ENCODE assay signal across 14 cellular contexts in the genomic region with DNA sequence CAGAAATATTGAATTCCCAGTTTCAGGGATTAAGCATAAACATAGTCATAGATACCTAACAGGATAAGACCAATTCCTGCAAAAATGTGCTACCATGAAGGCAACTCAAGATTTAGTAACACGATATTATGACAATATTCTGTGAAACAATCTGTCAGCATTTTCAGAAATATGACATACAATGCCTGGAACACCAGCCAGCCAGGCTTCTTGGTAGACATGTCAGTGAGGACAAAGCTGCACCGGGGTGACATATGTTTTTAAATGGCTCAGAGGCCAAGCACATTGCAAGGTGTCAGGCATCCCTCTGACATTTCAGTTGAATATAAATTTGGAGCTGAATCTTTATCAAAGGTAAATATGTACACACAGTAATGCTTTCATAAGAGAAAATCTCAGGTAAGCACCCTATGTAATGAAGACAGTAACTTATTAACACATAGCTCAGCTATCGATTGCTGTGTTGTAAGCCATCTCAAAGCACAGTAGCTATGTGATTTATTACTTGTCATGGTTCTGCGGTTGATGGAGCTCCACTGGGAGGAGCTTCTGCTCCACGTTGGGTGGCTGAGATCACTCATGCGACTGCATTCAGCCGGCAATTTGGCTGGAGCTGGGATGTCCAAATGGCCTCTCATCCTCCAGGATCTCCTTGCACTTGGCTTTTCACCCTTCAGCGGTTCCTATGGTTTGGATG. TPM values are rescaled to one million over a fixed set of nuclear protein-coding genes. Genes with fewer than 3 reads are reported as not detected.
A peak's percentile ranks its signal among the peaks of the same experiment; 100 is the strongest.
DNase-seq lines count a peak whose midpoint lies in the region; ATAC-seq and TF ChIP-seq lines count a peak whose summit lies in the region.
"Had no signal": no experiment of that assay in that cellular context is flagged by ENCODE, and none has a peak within 500 bp of the region (broad histone marks: within the 10 kb centered on the region; RNA-seq: fewer than 3 reads in every experiment).

No MANE protein-coding gene starts in this region.

- intact Hi-C loops in mammary epithelial cell (cut with micrococcal nuclease) = no loop called here

- no peak for ATAC-seq in upper lobe of left lung (ENCODE audit: low FRiP score in 2 of 2)
- ATAC-seq: GM23338 had no signal

- no peak for TF ChIP-seq POLR2A in upper lobe of left lung (IDR thresholded peaks at IDR 0.05)

- H3K27me3 ChIP-seq in neural cell (ENCODE audit: insufficient read depth, low read depth, low read length) = no peaks in the 10 kb centered on the region
- no peaks in the 10 kb centered on the region for H3K27me3 ChIP-seq in mammary epithelial cell (ENCODE audit: insufficient read depth, low read length)
- no peaks in the 10 kb centered on the region for H3K27me3 ChIP-seq in upper lobe of left lung
- H3K27me3 ChIP-seq: SJSA1, stomach had no signal

- H3K79me2 ChIP-seq in neural cell (replicated peaks; ENCODE audit: insufficient read depth, low read length) (no peaks in the 10 kb centered on the region), mammary epithelial cell (ENCODE audit: insufficient read depth, low read length) (no peaks in the 10 kb centered on the region)

- H2AFZ ChIP-seq in neural cell (ENCODE audit: low read depth, low read length) = peak overlapping the region; percentile 21
- H2AFZ ChIP-seq in mammary epithelial cell (ENCODE audit: low read depth, low read length) = no peak overlapping the region
- H2AFZ ChIP-seq: GM23338 had no signal

- peak; percentile 92 for TF ChIP-seq EP300 in neural cell (conservative IDR thresholded peaks at IDR 0.05; ENCODE audit: poor library complexity, severe bottlenecking)
- no peak for TF ChIP-seq EP300 in upper lobe of left lung (IDR thresholded peaks at IDR 0.05)

- H3K9ac ChIP-seq in neural cell (ENCODE audit: low read length) (peak overlapping the region; percentile 10), mammary epithelial cell (ENCODE audit: insufficient read depth, low read length) (no peak overlapping the region)

- peak overlapping the region; percentile 23 for H3K27ac ChIP-seq in neural cell (ENCODE audit: low read length)
- no peak overlapping the region for H3K27ac ChIP-seq in mammary epithelial cell (ENCODE audit: insufficient read depth, low read depth, low read length)
- H3K27ac ChIP-seq in upper lobe of left lung = no peak overlapping the region
- H3K27ac ChIP-seq: SJSA1, stomach had no signal

- 48% methylated on average over 8 of the region's 8 CpGs for WGBS in mammary epithelial cell (ENCODE audit: low coverage, missing lambda C conversion rate)
- WGBS in upper lobe of left lung, 2 donors = 68 to 82% methylated on average over 5 to 8 of the region's 8 CpGs

- peak; percentile 74 for DNase-seq in HT-29 (ENCODE audit: low spot score)
- peak; percentile 39 for DNase-seq in NCI-H1694 treated with DMSO at 0.1 percent for 48 hours (lab: John Stamatoyannopoulos, UW)
- DNase-seq in SW480 (ENCODE audit: low spot score) = peak; percentile 68
- DNase-seq in mammary epithelial cell = no peak
- DNase-seq in G401 (ENCODE audit: low spot score) = no peak
- DNase-seq in upper lobe of left lung = no peak
- DNase-seq: activated CD4-positive, CD25-positive, alpha-beta regulatory T cell; activated CD8-positive, alpha-beta memory T cell treated with anti-CD3 and anti-CD28 coated beads for 24 hours; CD8-positive, alpha-beta memory T cell; NCI-H1048; stomach had no signal

- no peaks in the 10 kb centered on the region for H4K20me1 ChIP-seq in neural cell (ENCODE audit: insufficient read depth)
- H4K20me1 ChIP-seq in mammary epithelial cell (ENCODE audit: insufficient read depth, low read length) = no peaks in the 10 kb centered on the region

- peak overlapping the region; percentile 7 for H3K4me3 ChIP-seq in neural cell (ENCODE audit: low read length)
- no peak overlapping the region for H3K4me3 ChIP-seq in mammary epithelial cell (replicated peaks in 1 of 3; ENCODE audit: insufficient read depth in 1 of 3, low read depth in 2 of 3, low read length in 3 of 3)
- H3K4me3 ChIP-seq in upper lobe of left lung = no peak overlapping the region
- H3K4me3 ChIP-seq: GM23338, SJSA1, stomach had no signal

- no peaks in the 10 kb centered on the region for H3K36me3 ChIP-seq in neural cell (ENCODE audit: insufficient read depth, low read length)
- H3K36me3 ChIP-seq in mammary epithelial cell (ENCODE audit: insufficient read depth, low read length) = no peaks in the 10 kb centered on the region
- no peaks in the 10 kb centered on the region for H3K36me3 ChIP-seq in upper lobe of left lung
- H3K36me3 ChIP-seq: SJSA1, stomach had no signal

- H3K9me2 ChIP-seq in neural cell (ENCODE audit: insufficient read depth, low read length) = no peaks in the 10 kb centered on the region

- in situ Hi-C loops in mammary epithelial cell (cut with MboI; ENCODE audit: low sequenced_read_pairs in 2 of 2) (no loop called here), G401 (cut with HindIII; ENCODE audit: low sequenced_read_pairs) (no loop called here)

- H3K4me2 ChIP-seq in neural cell (ENCODE audit: low read length) (no peak overlapping the region), mammary epithelial cell (ENCODE audit: insufficient read depth, low read depth, low read length) (no peak overlapping the region)
- H3K4me2 ChIP-seq: GM23338 had no signal

- no TSS peak for BruUV-seq in mammary epithelial cell (replicated peaks; lab: Mats Ljungman, UMichigan)

- dilution Hi-C loops in mammary epithelial cell (cut with HindIII; ENCODE audit: low sequenced_read_pairs) = no loop called here

- TF ChIP-seq CTCF in neural cell (IDR thresholded peaks at IDR 0.05; ENCODE audit: poor library complexity, severe bottlenecking) (no peak), mammary epithelial cell (conservative IDR thresholded peaks at IDR 0.05 in 1 of 2, IDR thresholded peaks at IDR 0.05 in 1 of 2; ENCODE audit: extremely low read depth in 1 of 2, insufficient read depth in 1 of 2, low read depth in 1 of 2, low read length in 2 of 2) (no peak), upper lobe of left lung (IDR thresholded peaks at IDR 0.05) (no peak)

- TF ChIP-seq RAD21 in neural cell (conservative IDR thresholded peaks at IDR 0.05) = peak; percentile 24

- H3F3A ChIP-seq in neural cell (ENCODE audit: insufficient read depth, low read length, poor library complexity, severe bottlenecking) = no peaks in the 10 kb centered on the region

- CTCF ChIA-PET in mammary epithelial cell (lab: Charles Lee; ENCODE audit: low non-redundant PET) = no interaction called here

- H3K9me3 ChIP-seq in neural cell (ENCODE audit: low read length) = no peaks in the 10 kb centered on the region
- H3K9me3 ChIP-seq in mammary epithelial cell (replicated peaks; ENCODE audit: insufficient read depth, low read length) = no peaks in the 10 kb centered on the region
- H3K9me3 ChIP-seq in upper lobe of left lung = no peaks in the 10 kb centered on the region
- H3K9me3 ChIP-seq: SJSA1, stomach had no signal

- H3K4me1 ChIP-seq in mammary epithelial cell (ENCODE audit: insufficient read depth, low read length) (no peaks in the 10 kb centered on the region), upper lobe of left lung (peaks cover 0 to 13% (median 4%) of the 10 kb centered on the region in 4 donors)
- H3K4me1 ChIP-seq: SJSA1 had no signal

TF ChIP-seq in neural cell, 6 proteins besides CTCF, POLR2A, EP300 and RAD21:
- TF ChIP-seq POLR2AphosphoS5 (IDR thresholded peaks at IDR 0.05) = peak; percentile 67
- TF ChIP-seq SMC3 (conservative IDR thresholded peaks at IDR 0.05; ENCODE audit: poor library complexity) = no peak
- TF ChIP-seq EZH2 (IDR thresholded peaks at IDR 0.05; ENCODE audit: borderline replicate concordance, insufficient read depth, low read length, poor library complexity, severe bottlenecking) = no peak
- no peak for TF ChIP-seq MXI1 (conservative IDR thresholded peaks at IDR 0.05; ENCODE audit: poor library complexity, severe bottlenecking)
- TF ChIP-seq TAF1 (IDR thresholded peaks at IDR 0.05; ENCODE audit: low read depth) = no peak
- no peak for TF ChIP-seq REST (IDR thresholded peaks at IDR 0.05; ENCODE audit: borderline replicate concordance)

RNA-seq across cellular contexts. Expression of gene EML6, which starts 31.9 kb away (rescaled TPM):
- 3.0 and 3.1 TPM in 2 replicates for total RNA-seq in HT-29 (2014; rRNA removed; shearing (Covaris generic))
- polyA plus RNA-seq in neural cell (9.9 and 13.4 TPM in 2 replicates), mammary epithelial cell (0.37 TPM)
- polyA minus RNA-seq in neural cell (19.6 and 26.8 TPM in 2 replicates), mammary epithelial cell (not detected)
- total RNA-seq in mammary epithelial cell (under 1 TPM; 0.83 to 0.94 TPM), upper lobe of left lung (1 to 10 TPM; 1.5 to 7.3 (median 4.0) TPM)
- 0.20 and 4.2 TPM in 2 replicates for total RNA-seq in G401 (2014; rRNA removed; shearing (Covaris generic))

Comparison
In these comparisons a context has a peak if more than half of its experiments do, and no peak if none do; other contexts are left out.
1. DNase-seq: peak in HT-29 (single experiment), NCI-H1694 treated with DMSO at 0.1 percent for 48 hours (single experiment) and SW480 (single experiment); none in mammary epithelial cell (single experiment), G401 (single experiment) and upper lobe of left lung (0 of 2).